22 cellular contexts compared by ENCODE assay signal in the genomic region with DNA sequence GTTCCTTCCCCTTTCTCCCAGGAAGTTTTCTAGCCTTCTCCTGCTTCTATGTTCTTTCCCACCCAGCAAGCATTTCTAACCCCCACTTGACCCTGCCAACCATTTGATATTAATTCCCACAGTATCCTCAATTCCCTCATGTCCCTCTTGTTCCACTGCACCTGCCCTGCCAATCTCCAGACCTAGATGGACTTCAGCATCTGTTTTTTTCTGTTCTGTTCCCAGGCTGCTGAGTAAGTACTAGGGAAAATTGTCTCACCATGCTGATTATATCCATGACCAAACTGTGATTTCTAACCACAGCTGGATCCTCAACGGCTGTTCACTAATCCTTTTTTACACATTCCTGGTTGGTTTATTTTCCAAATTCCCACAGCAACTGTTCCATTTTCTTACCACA.
"Had no signal": no experiment of that assay in that cellular context is flagged by ENCODE, and none has a peak within 500 bp of the region (broad histone marks: within the 10 kb centered on the region; RNA-seq: fewer than 3 reads in every experiment).

No MANE protein-coding gene starts in this region.

- FAIRE-seq: endometrium, islet of Langerhans had no signal

- H3K27ac ChIP-seq: spleen, thoracic aorta had no signal

- DNase-seq: activated T-cell treated with anti-CD3 and anti-CD28 coated beads, Interleukin-2, amount 50 U/mL, for 24 hours; cerebellar nuclear complex; cortex of kidney; erythroblast; foreskin melanocyte; head of caudate nucleus; hypothalamus; left ventricle myocardium superior; mammary epithelial cell; naive B cell; nucleus accumbens; spleen; stimulated activated CD4-positive, alpha-beta T cell treated with anti-CD3 and anti-CD28 coated beads, Interleukin-4, amount 100 ng/mL, for 1 hour; stimulated activated naive CD4-positive, alpha-beta T cell; T-helper 1 cell had no signal

- H3K27me3 ChIP-seq: spleen had no signal

- H3K4me3 ChIP-seq: spleen, thoracic aorta had no signal

- H3K4me1 ChIP-seq: spleen had no signal

- H3K27ac Mint-ChIP-seq: activated naive CD4-positive, alpha-beta T cell treated with anti-CD3 and anti-CD28 coated beads, Interleukin-2, amount 50 U/mL, for 72 hours; activated T-cell treated with anti-CD3 and anti-CD28 coated beads, Interleukin-2, amount 50 U/mL, for 24 hours; activated T-helper 17 cell treated with anti-CD3 and anti-CD28 coated beads, Interleukin-2, amount 50 U/mL, for 72 hours; naive B cell; type B pancreatic cell had no signal

- H3K9me3 Mint-ChIP-seq: activated naive CD4-positive, alpha-beta T cell treated with anti-CD3 and anti-CD28 coated beads, Interleukin-2, amount 50 U/mL, for 72 hours; activated T-cell treated with anti-CD3 and anti-CD28 coated beads, Interleukin-2, amount 50 U/mL, for 24 hours; activated T-helper 17 cell treated with anti-CD3 and anti-CD28 coated beads, Interleukin-2, amount 50 U/mL, for 72 hours; naive B cell; type B pancreatic cell had no signal

- H3K36me3 Mint-ChIP-seq: activated naive CD4-positive, alpha-beta T cell treated with anti-CD3 and anti-CD28 coated beads, Interleukin-2, amount 50 U/mL, for 72 hours; naive B cell had no signal

- H3K27me3 Mint-ChIP-seq: activated T-helper 17 cell treated with anti-CD3 and anti-CD28 coated beads, Interleukin-2, amount 50 U/mL, for 72 hours; naive B cell; type B pancreatic cell had no signal

- H3K4me3 Mint-ChIP-seq: activated T-cell treated with anti-CD3 and anti-CD28 coated beads, Interleukin-2, amount 50 U/mL, for 24 hours; activated T-helper 17 cell treated with anti-CD3 and anti-CD28 coated beads, Interleukin-2, amount 50 U/mL, for 72 hours; naive B cell; type B pancreatic cell had no signal

- H3K36me3 ChIP-seq: spleen, thoracic aorta had no signal

- H3K9me3 ChIP-seq: spleen, thoracic aorta had no signal

- ATAC-seq: activated naive CD4-positive, alpha-beta T cell treated with anti-CD3 and anti-CD28 coated beads, Interleukin-2, amount 50 U/mL, for 72 hours; activated T-helper 17 cell treated with anti-CD3 and anti-CD28 coated beads, Interleukin-2, amount 50 U/mL, for 72 hours; left ventricle myocardium superior; sciatic nerve had no signal

- H3K4me1 Mint-ChIP-seq: activated T-helper 17 cell treated with anti-CD3 and anti-CD28 coated beads, Interleukin-2, amount 50 U/mL, for 72 hours; naive B cell had no signal
